23 cellular contexts compared by ENCODE assay signal in genomic region chr17:74920306-74920620, GRCh38. TPM values are rescaled to one million over a fixed set of nuclear protein-coding genes. Genes with fewer than 3 reads are reported as not detected.
DNase-seq lines count a peak whose midpoint lies in the region; ATAC-seq and TF ChIP-seq lines count a peak whose summit lies in the region.
"Had no signal": no experiment of that assay in that cellular context is flagged by ENCODE, and none has a peak within 500 bp of the region (broad histone marks: within the 10 kb centered on the region; RNA-seq: fewer than 3 reads in every experiment).

No MANE protein-coding gene starts in this region.

- H3K4me1 Mint-ChIP-seq in H9 (peaks cover 18 to 42% of the 10 kb centered on the region in 2 experiments), chondrocyte (ENCODE audit: low read depth) (no peaks in the 10 kb centered on the region)

- DNase-seq in H9 = peak; percentile 43
- DNase-seq in chondrocyte (ENCODE audit: low spot score) = no peak
- DNase-seq in osteoblast (ENCODE audit: insufficient read length, low spot score, missing footprints) = peak; percentile 56
- no peak for DNase-seq in MM.1S
- DNase-seq: AML-193; C1 segment of cervical spinal cord; CD4-positive, alpha-beta memory T cell; COR-L47; DMS79; GF-D8; KBM-7; NCI-H2029; NCI-H446; NCI-H524 treated with DMSO at 0.1 percent for 48 hours; NCI-H774 had no signal

- WGBS in H9 (ENCODE audit: extremely low coverage, insufficient read length, low lambda C conversion rate) = no CpG with 5 or more reads among the region's 27 CpGs

- H4K5ac ChIP-seq in H9 (ENCODE audit: insufficient read length, low read depth, low read length) = no peak overlapping the region

- H2BK20ac ChIP-seq in H9 (ENCODE audit: low read depth, low read length, poor library complexity, severe bottlenecking) = no peak overlapping the region

- no peaks in the 10 kb centered on the region for H3K4me1 ChIP-seq in H9 (ENCODE audit: insufficient read depth, low read length)
- no peaks in the 10 kb centered on the region for H3K4me1 ChIP-seq in osteoblast (ENCODE audit: insufficient read depth, low read length)
- H3K4me1 ChIP-seq in MM.1S (ENCODE audit: low read length) = no peaks in the 10 kb centered on the region

- H2AK5ac ChIP-seq in H9 (ENCODE audit: insufficient read length, low read length) = no peak overlapping the region

- H3K79me2 ChIP-seq in H9 (ENCODE audit: insufficient read depth, low read length) (no peaks in the 10 kb centered on the region), osteoblast (ENCODE audit: insufficient read depth, low read length) (no peaks in the 10 kb centered on the region), MM.1S (ENCODE audit: low read length) (no peaks in the 10 kb centered on the region)

- H3K27ac ChIP-seq in H9 (ENCODE audit: insufficient read length, low read depth, low read length) (no peak overlapping the region), osteoblast (ENCODE audit: low read depth, low read length) (no peak overlapping the region), MM.1S (ENCODE audit: low read length) (no peak overlapping the region)
- H3K27ac ChIP-seq: A549, SJSA1 had no signal

- no peak overlapping the region for H3K23ac ChIP-seq in H9 (ENCODE audit: insufficient read length, low read depth, low read length)

- H2BK15ac ChIP-seq in H9 (ENCODE audit: low read depth, low read length) = no peak overlapping the region

- no peaks in the 10 kb centered on the region for H3K79me1 ChIP-seq in H9 (ENCODE audit: insufficient read depth, low read depth, low read length, poor library complexity, severe bottlenecking)

- H3K27ac Mint-ChIP-seq in H9 (no peak overlapping the region), chondrocyte (ENCODE audit: unreplicated experiment) (peak overlapping the region; percentile 45)
- H3K27ac Mint-ChIP-seq: CD4-positive, alpha-beta memory T cell had no signal

- no peak overlapping the region for H3K9ac ChIP-seq in H9 (ENCODE audit: extremely low read depth, insufficient read length, low read length)
- H3K9ac ChIP-seq in MM.1S (ENCODE audit: low read length) = no peak overlapping the region

- no peak overlapping the region for H3T11ph ChIP-seq in H9 (ENCODE audit: low read length)

- H3K23me2 ChIP-seq in H9 (ENCODE audit: insufficient read length, low read depth, low read length, poor library complexity, severe bottlenecking) = peaks cover 5% of the 10 kb centered on the region

- H3K27me3 Mint-ChIP-seq in H9 (ENCODE audit: low read depth) (peaks cover 54% of the 10 kb centered on the region), chondrocyte (ENCODE audit: low read depth) (peaks cover 32% of the 10 kb centered on the region)

- H2BK12ac ChIP-seq in H9 (ENCODE audit: insufficient read length, low read depth, low read length) = no peak overlapping the region

- H3K36me3 Mint-ChIP-seq in H9 (ENCODE audit: insufficient read depth in 1 of 3, low read depth in 3 of 3) (no peaks in the 10 kb centered on the region; a peak in 1 of 7 replicates), chondrocyte (ENCODE audit: low read depth) (no peaks in the 10 kb centered on the region)
- H3K36me3 Mint-ChIP-seq: CD4-positive, alpha-beta memory T cell had no signal

- H2AFZ ChIP-seq in H9 (ENCODE audit: low read length) = no peak overlapping the region
- no peak overlapping the region for H2AFZ ChIP-seq in osteoblast (ENCODE audit: low read length)
- H2AFZ ChIP-seq in MM.1S (ENCODE audit: low read length) = no peak overlapping the region

- TF ChIP-seq CTCF in H9 (conservative IDR thresholded peaks at IDR 0.05) = no peak
- no peak for TF ChIP-seq CTCF in chondrocyte (IDR thresholded peaks at IDR 0.05)
- TF ChIP-seq CTCF in osteoblast (IDR thresholded peaks at IDR 0.05; ENCODE audit: extremely low read depth, low read depth, low read length) = no peak
- no peak for TF ChIP-seq CTCF in MM.1S (IDR thresholded peaks at IDR 0.05; ENCODE audit: low read length)

- no peak overlapping the region for H2BK5ac ChIP-seq in H9 (ENCODE audit: insufficient read length, low read length)

- no peak overlapping the region for H3K18ac ChIP-seq in H9 (ENCODE audit: insufficient read length, low read depth, low read length)

- ATAC-seq in GM21447 (IDR thresholded peaks at IDR 0.05; ENCODE audit: unreplicated experiment) = no peak
- ATAC-seq: Right ventricle myocardium inferior had no signal

- H3K4ac ChIP-seq in H9 (ENCODE audit: low read depth, low read length) = no peak overlapping the region

- no peak overlapping the region for H2BK120ac ChIP-seq in H9 (ENCODE audit: low read depth, low read length, poor library complexity, severe bottlenecking)

- no peaks in the 10 kb centered on the region for H3F3A ChIP-seq in MM.1S (ENCODE audit: insufficient read depth, low read length)

- H3K9me3 ChIP-seq in H9 (ENCODE audit: control insufficient read depth, low read depth, low read length) (no peaks in the 10 kb centered on the region), osteoblast (ENCODE audit: low read depth, low read length) (no peaks in the 10 kb centered on the region), MM.1S (replicated peaks; ENCODE audit: insufficient read depth, low read length) (no peaks in the 10 kb centered on the region)
- H3K9me3 ChIP-seq: A549 had no signal

- H3K14ac ChIP-seq in H9 (ENCODE audit: insufficient read depth, low read length) = no peak overlapping the region

- H3K4me3 ChIP-seq in osteoblast (ENCODE audit: insufficient read depth, low read length) (no peak overlapping the region), MM.1S (ENCODE audit: low read length) (no peak overlapping the region)
- H3K4me3 ChIP-seq: A549, SJSA1 had no signal

- H3K36me3 ChIP-seq in osteoblast (ENCODE audit: insufficient read depth, low read length) (no peaks in the 10 kb centered on the region), MM.1S (replicated peaks; ENCODE audit: insufficient read depth, low read length) (no peaks in the 10 kb centered on the region)
- H3K36me3 ChIP-seq: SJSA1 had no signal

- H3K4me2 ChIP-seq in H9 (ENCODE audit: insufficient read depth, insufficient read length, low read length) (no peak overlapping the region), osteoblast (ENCODE audit: insufficient read depth, low read length) (no peak overlapping the region), MM.1S (ENCODE audit: low read depth, low read length) (no peak overlapping the region)
- H3K4me2 ChIP-seq: A549 had no signal

- no peak overlapping the region for H3K4me3 Mint-ChIP-seq in H9
- no peak overlapping the region for H3K4me3 Mint-ChIP-seq in chondrocyte (ENCODE audit: unreplicated experiment)

- H3K9me2 ChIP-seq in MM.1S (replicated peaks; ENCODE audit: insufficient read depth, low read length) = no peaks in the 10 kb centered on the region

- H3K27me3 ChIP-seq in H9 (ENCODE audit: insufficient read depth, low read length) = peaks cover 28% of the 10 kb centered on the region
- peaks cover 39% of the 10 kb centered on the region for H3K27me3 ChIP-seq in osteoblast (ENCODE audit: insufficient read depth, low read length)
- peaks cover 95% of the 10 kb centered on the region for H3K27me3 ChIP-seq in MM.1S (replicated peaks; ENCODE audit: insufficient read depth, low read length)

- H3K56ac ChIP-seq in H9 (ENCODE audit: insufficient read length, low read depth, low read length) = no peak overlapping the region

- H3K9me3 Mint-ChIP-seq in H9 (peaks cover 0 to 2% of the 10 kb centered on the region in 2 experiments; a peak in 1 of 5 replicates), chondrocyte (ENCODE audit: low read depth) (no peaks in the 10 kb centered on the region)
- H3K9me3 Mint-ChIP-seq: CD4-positive, alpha-beta memory T cell had no signal

- no peak overlapping the region for H4K8ac ChIP-seq in H9 (replicated peaks; ENCODE audit: insufficient read length, low read depth, low read length)

- H4K20me1 ChIP-seq in H9 (ENCODE audit: control insufficient read depth, insufficient read depth, insufficient read length) (no peaks in the 10 kb centered on the region), osteoblast (ENCODE audit: insufficient read depth, low read length) (no peaks in the 10 kb centered on the region), MM.1S (ENCODE audit: insufficient read depth, low read length) (no peaks in the 10 kb centered on the region; the same call in 1 of the 2 replicates)

- no peak overlapping the region for H4K91ac ChIP-seq in H9 (ENCODE audit: insufficient read length, low read depth, low read length)

RNA-seq across cellular contexts. Expression of gene USH1G, which starts 2.8 kb away (rescaled TPM):
- total RNA-seq in H9 (2021) = 2.5 and 2.7 TPM in 2 replicates
- total RNA-seq in chondrocyte = not detected in 3 replicates
- not detected in 2 replicates for total RNA-seq in osteoblast
- total RNA-seq: CD4-positive, alpha-beta memory T cell; HT-29; LHCN-M2; MCF 10A; Right ventricle myocardium inferior; SJSA1 had no signal

RNA-seq across cellular contexts. Expression of gene OTOP2, which starts 3.8 kb away (rescaled TPM):
- 0.11 TPM in 1 of 2 replicates, not detected in the other for total RNA-seq in H9 (2021)
- total RNA-seq in chondrocyte = not detected in 3 replicates
- total RNA-seq in osteoblast = not detected in 2 replicates
- total RNA-seq: CD4-positive, alpha-beta memory T cell; H7; HT-29; LHCN-M2; MCF 10A; Right ventricle myocardium inferior; SJSA1 had no signal

RNA-seq across cellular contexts. Expression of gene OTOP3, which starts 15.4 kb away (rescaled TPM):
- not detected in 2 replicates for total RNA-seq in H9 (2021)
- total RNA-seq in chondrocyte = not detected in 3 replicates
- not detected in 2 replicates for total RNA-seq in osteoblast
- total RNA-seq: CD4-positive, alpha-beta memory T cell; H7; HT-29; LHCN-M2; MCF 10A; Right ventricle myocardium inferior; SJSA1 had no signal

RNA-seq across cellular contexts. Expression of gene FADS6, which starts 26.8 kb away (rescaled TPM):
- 0.94 and 1.2 TPM in 2 replicates for total RNA-seq in H9 (2021)
- not detected in 3 replicates for total RNA-seq in chondrocyte
- not detected in 2 replicates for total RNA-seq in osteoblast
- total RNA-seq: CD4-positive, alpha-beta memory T cell; H7; HT-29; LHCN-M2; MCF 10A; SJSA1 had no signal

RNA-seq across cellular contexts. Expression of gene FDXR, which starts 47.5 kb away (rescaled TPM):
- total RNA-seq in H9 (2021) = 39.7 and 43.2 TPM in 2 replicates
- total RNA-seq in chondrocyte = 7.2 to 11.6 TPM (median 9.0 TPM) in 3 replicates
- total RNA-seq in osteoblast = 23.5 and 25.9 TPM in 2 replicates

Comparison
In these comparisons a context has a peak if more than half of its experiments do, and no peak if none do; other contexts are left out.
1. DNase-seq: peak in H9 (single experiment) and osteoblast (single experiment); none in chondrocyte (single experiment) and MM.1S (single experiment).